8 cellular contexts compared by ENCODE assay signal in the genomic region with DNA sequence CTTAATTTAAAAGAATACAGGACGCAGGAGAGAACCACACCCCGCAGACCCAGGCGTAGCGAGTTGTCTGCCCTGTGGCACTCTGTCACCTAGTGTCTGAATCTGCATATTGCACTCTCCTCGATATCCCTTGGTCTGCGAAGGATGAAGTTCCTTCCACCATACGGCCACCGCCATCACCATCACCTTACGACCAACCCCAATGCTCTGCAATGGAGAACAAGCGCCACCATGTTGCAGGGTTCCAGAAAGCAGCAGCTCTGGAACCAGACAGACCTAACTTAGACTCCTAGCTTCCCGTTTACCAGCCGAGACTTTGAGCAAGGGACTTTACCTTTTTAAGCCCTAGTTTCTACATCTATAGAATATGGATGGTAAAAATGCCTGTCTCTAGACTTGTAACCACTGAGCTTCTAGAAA.
DNase-seq lines count a peak whose midpoint lies in the region; ATAC-seq, FAIRE-seq and TF ChIP-seq lines count a peak whose summit lies in the region.

No MANE protein-coding gene starts in this region.

- no TSS peak for BruUV-seq in HepG2 (replicated peaks; lab: Mats Ljungman, UMichigan)

- H3K9me3 ChIP-seq in SJSA1 (replicated peaks) (no peaks in the 10 kb centered on the region), HepG2 (ENCODE audit: low read length) (no peaks in the 10 kb centered on the region), stomach smooth muscle (ENCODE audit: control insufficient read depth in 2 of 2, low read length in 2 of 2) (no peaks in the 10 kb centered on the region)

- peak; percentile 93 for TF ChIP-seq RAD21 in HepG2 (CRISPR knock-in tag; IDR thresholded peaks at IDR 0.05)

- FAIRE-seq in HepG2 (lab: Jason Lieb, UNC) = peak; percentile 87

- H4K20me1 ChIP-seq in HepG2 (ENCODE audit: insufficient read depth, low read length) = no peaks in the 10 kb centered on the region

- intact Hi-C loops in HepG2 (cut with micrococcal nuclease; ENCODE audit: unreplicated experiment) = loop anchor here (1.0 to 5.0 kb wide), 5 partner anchors 43 to 378 kb away; no protein-coding TSS in a partner anchor

- H3K27me3 ChIP-seq in SJSA1 (replicated peaks) = no peaks in the 10 kb centered on the region
- no peaks in the 10 kb centered on the region for H3K27me3 ChIP-seq in HepG2 (ENCODE audit: control insufficient read depth in 1 of 2, insufficient read depth in 2 of 2, low read length in 2 of 2)
- H3K27me3 ChIP-seq in stomach smooth muscle (ENCODE audit: control insufficient read depth in 1 of 2, insufficient read depth in 2 of 2, low read length in 2 of 2) = peaks cover 0 to 5% of the 10 kb centered on the region in 2 donors

- H3K27ac ChIP-seq in SJSA1 (no peak overlapping the region), HepG2 (ENCODE audit: extremely low read length, insufficient read depth, low read length) (no peak overlapping the region), stomach smooth muscle (ENCODE audit: low read length) (no peak overlapping the region)

- CTCF ChIA-PET in HepG2 (lab: Yijun Ruan, JAX; ENCODE audit: low intra/inter-chr PET ratio, low total read pairs) = interaction anchor here (1.2 to 3.7 kb wide), 3 partner anchors 151 to 182 kb away, joined by 3 to 51 read pairs (median 16); no protein-coding TSS in a partner anchor

- H3K4me3 ChIP-seq in SJSA1 (no peak overlapping the region), HepG2 (replicated peaks in 1 of 3; ENCODE audit: insufficient read depth in 1 of 3, low read depth in 2 of 3, low read length in 3 of 3) (no peak overlapping the region), stomach smooth muscle (ENCODE audit: low read length in 2 of 2) (peak overlapping the region; percentile 34 to 67)

- H3K4me1 ChIP-seq in SJSA1 (replicated peaks) = no peaks in the 10 kb centered on the region
- peaks cover 43% of the 10 kb centered on the region for H3K4me1 ChIP-seq in HepG2 (ENCODE audit: insufficient read depth, low read length)
- H3K4me1 ChIP-seq in stomach smooth muscle (ENCODE audit: control insufficient read depth, insufficient read depth, low read length) = peaks cover 4% of the 10 kb centered on the region

- WGBS in HepG2 (ENCODE audit: low lambda C conversion rate) = 61% methylated on average over 12 of the region's 12 CpGs

- in situ Hi-C loops in HepG2 (cut with HindIII; ENCODE audit: extremely low pct_ligation_motif_present, low pct_unique_long_range_greater_than_20kb) = loop anchor here (5.0 kb wide), 1 partner anchor 152 kb away; no protein-coding TSS in a partner anchor

- H2AFZ ChIP-seq in HepG2 (ENCODE audit: low read length) = no peak overlapping the region

- peak; percentile 90 for TF ChIP-seq CTCF in HepG2 (CRISPR knock-in tag; IDR thresholded peaks at IDR 0.05)

- no peak overlapping the region for H3K4me2 ChIP-seq in HepG2 (ENCODE audit: low read depth, low read length)

- TF ChIP-seq POLR2A in HepG2 (IDR thresholded peaks at IDR 0.05; ENCODE audit: insufficient read depth in 1 of 2, low read depth in 2 of 2, low read length in 2 of 2) = no peak

- POLR2A ChIA-PET in HepG2 (lab: Yijun Ruan, JAX) = no interaction called here

- peak; percentile 86 for DNase-seq in DMS 273 (lab: John Stamatoyannopoulos, UW; ENCODE audit: unreplicated experiment)
- peak; percentile 35 for DNase-seq in LHCN-M2 (ENCODE audit: low read depth)
- peak; percentile 55 to 70 for DNase-seq in SJSA1 (ENCODE audit: low read depth in 1 of 2, low spot score in 2 of 2)
- DNase-seq in central memory CD4-positive, alpha-beta T cell = peak; percentile 2
- peak; percentile 75 for DNase-seq in HepG2 (ENCODE audit: low spot score)
- no peak for DNase-seq in NK-92 treated with Interleukin-12 subunit alpha and Interleukin-12 subunit beta, amount 100 ng/mL, for 24 hours (lab: John Stamatoyannopoulos, UW)

- H3K79me2 ChIP-seq in HepG2 (ENCODE audit: insufficient read depth, low read length) = no peaks in the 10 kb centered on the region

- no peak for TF ChIP-seq EP300 in HepG2 (IDR thresholded peaks at IDR 0.05; ENCODE audit: low read depth in 2 of 2, low read length in 2 of 2)
- TF ChIP-seq EP300 in HepG2 (CRISPR knock-in tag; IDR thresholded peaks at IDR 0.05; ENCODE audit: borderline replicate concordance) = no peak

- H3K36me3 ChIP-seq in SJSA1 (no peaks in the 10 kb centered on the region), HepG2 (replicated peaks in 1 of 2; ENCODE audit: control insufficient read depth in 1 of 2, insufficient read depth in 2 of 2, low read length in 2 of 2) (no peaks in the 10 kb centered on the region), stomach smooth muscle (ENCODE audit: control insufficient read depth in 2 of 2, insufficient read depth in 2 of 2, low read length in 2 of 2) (no peaks in the 10 kb centered on the region)

- H3K9ac ChIP-seq in HepG2 (ENCODE audit: insufficient read depth, low read depth, low read length) (no peak overlapping the region), stomach smooth muscle (ENCODE audit: low read length in 2 of 2) (peak overlapping the region in 1 of 2 donors; percentile 51)

- ATAC-seq in GM21360 (IDR thresholded peaks at IDR 0.05; ENCODE audit: unreplicated experiment) = peak; percentile 99
- ATAC-seq in HepG2 = peak; percentile 96

TF ChIP-seq in HepG2, 621 proteins besides CTCF, POLR2A, EP300 and RAD21 (continues in another document):
- TF ChIP-seq POGZ (CRISPR knock-in tag; IDR thresholded peaks at IDR 0.05) (peak; percentile 56; the same call in 1 of the 2 replicates), ZNF644 (CRISPR knock-in tag; IDR thresholded peaks at IDR 0.05; ENCODE audit: low read depth) (peak; percentile 79), XRCC5 (optimal IDR thresholded peaks at IDR 0.05; ENCODE audit: low read length) (peak; percentile 66), TGIF2 (CRISPR knock-in tag; IDR thresholded peaks at IDR 0.05) (peak; percentile 30; the same call in 1 of the 2 replicates), THAP11 (CRISPR knock-in tag; IDR thresholded peaks at IDR 0.05) (peak; percentile 28; the same call in 1 of the 2 replicates), GFI1 (CRISPR knock-in tag; IDR thresholded peaks at IDR 0.05; ENCODE audit: borderline replicate concordance) (no peak)
- TF ChIP-seq, protein P1, sequence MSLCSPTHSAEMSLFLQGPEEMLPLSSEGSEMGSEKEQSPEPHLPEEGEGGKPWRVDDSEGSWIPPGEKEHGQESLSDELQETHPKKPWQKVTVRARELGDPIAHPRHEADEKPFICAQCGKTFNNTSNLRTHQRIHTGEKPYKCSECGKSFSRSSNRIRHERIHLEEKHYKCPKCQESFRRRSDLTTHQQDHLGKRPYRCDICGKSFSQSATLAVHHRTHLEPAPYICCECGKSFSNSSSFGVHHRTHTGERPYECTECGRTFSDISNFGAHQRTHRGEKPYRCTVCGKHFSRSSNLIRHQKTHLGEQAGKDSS (CRISPR knock-in tag; IDR thresholded peaks at IDR 0.05; ENCODE audit: borderline replicate concordance, low read depth) = 0 out of 2 replicates have a peak, but pooled peaks have one; percentile 61
- TF ChIP-seq, protein P2, sequence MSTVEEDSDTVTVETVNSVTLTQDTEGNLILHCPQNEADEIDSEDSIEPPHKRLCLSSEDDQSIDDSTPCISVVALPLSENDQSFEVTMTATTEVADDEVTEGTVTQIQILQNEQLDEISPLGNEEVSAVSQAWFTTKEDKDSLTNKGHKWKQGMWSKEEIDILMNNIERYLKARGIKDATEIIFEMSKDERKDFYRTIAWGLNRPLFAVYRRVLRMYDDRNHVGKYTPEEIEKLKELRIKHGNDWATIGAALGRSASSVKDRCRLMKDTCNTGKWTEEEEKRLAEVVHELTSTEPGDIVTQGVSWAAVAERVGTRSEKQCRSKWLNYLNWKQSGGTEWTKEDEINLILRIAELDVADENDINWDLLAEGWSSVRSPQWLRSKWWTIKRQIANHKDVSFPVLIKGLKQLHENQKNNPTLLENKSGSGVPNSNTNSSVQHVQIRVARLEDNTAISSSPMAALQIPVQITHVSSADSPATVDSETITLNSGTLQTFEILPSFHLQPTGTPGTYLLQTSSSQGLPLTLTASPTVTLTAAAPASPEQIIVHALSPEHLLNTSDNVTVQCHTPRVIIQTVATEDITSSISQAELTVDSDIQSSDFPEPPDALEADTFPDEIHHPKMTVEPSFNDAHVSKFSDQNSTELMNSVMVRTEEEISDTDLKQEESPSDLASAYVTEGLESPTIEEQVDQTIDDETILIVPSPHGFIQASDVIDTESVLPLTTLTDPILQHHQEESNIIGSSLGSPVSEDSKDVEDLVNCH (CRISPR knock-in tag; IDR thresholded peaks at IDR 0.05) = 0 out of 2 replicates have a peak, but pooled peaks have one; percentile 38
- TF ChIP-seq, protein P3, sequence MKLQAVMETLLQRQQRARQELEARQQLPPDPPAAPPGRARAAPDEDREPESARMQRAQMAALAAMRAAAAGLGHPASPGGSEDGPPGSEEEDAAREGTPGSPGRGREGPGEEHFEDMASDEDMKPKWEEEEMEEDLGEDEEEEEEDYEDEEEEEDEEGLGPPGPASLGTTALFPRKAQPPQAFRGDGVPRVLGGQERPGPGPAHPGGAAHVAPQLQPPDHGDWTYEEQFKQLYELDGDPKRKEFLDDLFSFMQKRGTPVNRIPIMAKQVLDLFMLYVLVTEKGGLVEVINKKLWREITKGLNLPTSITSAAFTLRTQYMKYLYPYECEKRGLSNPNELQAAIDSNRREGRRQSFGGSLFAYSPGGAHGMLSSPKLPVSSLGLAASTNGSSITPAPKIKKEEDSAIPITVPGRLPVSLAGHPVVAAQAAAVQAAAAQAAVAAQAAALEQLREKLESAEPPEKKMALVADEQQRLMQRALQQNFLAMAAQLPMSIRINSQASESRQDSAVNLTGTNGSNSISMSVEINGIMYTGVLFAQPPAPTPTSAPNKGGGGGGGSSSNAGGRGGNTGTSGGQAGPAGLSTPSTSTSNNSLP (IDR thresholded peaks at IDR 0.05; ENCODE audit: low read depth, low read length) = peak; percentile 60
- TF ChIP-seq, protein P4, sequence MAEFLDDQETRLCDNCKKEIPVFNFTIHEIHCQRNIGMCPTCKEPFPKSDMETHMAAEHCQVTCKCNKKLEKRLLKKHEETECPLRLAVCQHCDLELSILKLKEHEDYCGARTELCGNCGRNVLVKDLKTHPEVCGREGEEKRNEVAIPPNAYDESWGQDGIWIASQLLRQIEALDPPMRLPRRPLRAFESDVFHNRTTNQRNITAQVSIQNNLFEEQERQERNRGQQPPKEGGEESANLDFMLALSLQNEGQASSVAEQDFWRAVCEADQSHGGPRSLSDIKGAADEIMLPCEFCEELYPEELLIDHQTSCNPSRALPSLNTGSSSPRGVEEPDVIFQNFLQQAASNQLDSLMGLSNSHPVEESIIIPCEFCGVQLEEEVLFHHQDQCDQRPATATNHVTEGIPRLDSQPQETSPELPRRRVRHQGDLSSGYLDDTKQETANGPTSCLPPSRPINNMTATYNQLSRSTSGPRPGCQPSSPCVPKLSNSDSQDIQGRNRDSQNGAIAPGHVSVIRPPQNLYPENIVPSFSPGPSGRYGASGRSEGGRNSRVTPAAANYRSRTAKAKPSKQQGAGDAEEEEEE (CRISPR knock-in tag; IDR thresholded peaks at IDR 0.05; ENCODE audit: borderline replicate concordance) = no peak

Comparison
In these comparisons a context has a peak if more than half of its experiments do, and no peak if none do; other contexts are left out.
1. H3K4me3 ChIP-seq: peak in stomach smooth muscle (2 of 2); none in SJSA1 (single experiment) and HepG2 (0 of 3).